Comparison of ENCODE assay signal across 8 cellular contexts in genomic region chr17:63550816-63551639, GRCh38. TPM values are rescaled to one million over a fixed set of nuclear protein-coding genes. Genes with fewer than 3 reads are reported as not detected.
DNase-seq lines count a peak whose midpoint lies in the region; ATAC-seq, FAIRE-seq and TF ChIP-seq lines count a peak whose summit lies in the region.

No MANE protein-coding gene starts in this region.

- H3K4me3 ChIP-seq in PC-9, result peak overlapping the region; percentile 75
- peak overlapping the region; percentile 53 for H3K4me3 ChIP-seq in bronchial epithelial cell (ENCODE audit: low read depth, low read length)

- peaks cover 64% of the 10 kb centered on the region for H3K79me2 ChIP-seq in PC-9 (ENCODE audit: low read depth)

- H3K36me3 ChIP-seq in PC-9 (ENCODE audit: low read depth) (peaks cover 9% of the 10 kb centered on the region; the same call in 1 of the 2 replicates), bronchial epithelial cell (ENCODE audit: control insufficient read depth, insufficient read depth, low read length) (peaks cover 1% of the 10 kb centered on the region)

- peak overlapping the region; percentile 93 for H3K27ac Mint-ChIP-seq in T-helper 2 cell treated with Interferon-gamma antibody and Interleukin-4, amounts not matched to agents 5 μg/mL and 100 μg/mL, for 36 hours
- peak overlapping the region; percentile 98 to 99 for H3K27ac Mint-ChIP-seq in stimulated activated naive CD8-positive, alpha-beta T cell treated with anti-CD3 and anti-CD28 coated beads, Interleukin-15, amount 100 ng/mL, for 72 hours

- peaks cover 40% of the 10 kb centered on the region for H3K4me1 Mint-ChIP-seq in T-helper 2 cell treated with Interferon-gamma antibody and Interleukin-4, amounts not matched to agents 5 μg/mL and 100 μg/mL, for 36 hours (ENCODE audit: low read depth)
- peaks cover 44% of the 10 kb centered on the region for H3K4me1 Mint-ChIP-seq in stimulated activated naive CD8-positive, alpha-beta T cell treated with anti-CD3 and anti-CD28 coated beads, Interleukin-15, amount 100 ng/mL, for 72 hours

- peak overlapping the region; percentile 94 for H3K4me3 Mint-ChIP-seq in T-helper 2 cell treated with Interferon-gamma antibody and Interleukin-4, amounts not matched to agents 5 μg/mL and 100 μg/mL, for 36 hours
- peak overlapping the region; percentile 97 to 98 for H3K4me3 Mint-ChIP-seq in stimulated activated naive CD8-positive, alpha-beta T cell treated with anti-CD3 and anti-CD28 coated beads, Interleukin-15, amount 100 ng/mL, for 72 hours

- H3K9me3 Mint-ChIP-seq in T-helper 2 cell treated with Interferon-gamma antibody and Interleukin-4, amounts not matched to agents 5 μg/mL and 100 μg/mL, for 36 hours, result no peaks in the 10 kb centered on the region
- no peaks in the 10 kb centered on the region for H3K9me3 Mint-ChIP-seq in stimulated activated naive CD8-positive, alpha-beta T cell treated with anti-CD3 and anti-CD28 coated beads, Interleukin-15, amount 100 ng/mL, for 72 hours

- H3K4me2 ChIP-seq in PC-9, result peak overlapping the region; percentile 92

- TF ChIP-seq CTCF in PC-9 (conservative IDR thresholded peaks at IDR 0.05) (no peak), bronchial epithelial cell (IDR thresholded peaks at IDR 0.05; ENCODE audit: insufficient read depth, low read length, severe bottlenecking) (no peak)

- BruUV-seq in PC-9 (replicated peaks; lab: Mats Ljungman, UMichigan), result TSS peak; percentile 62

- H2AFZ ChIP-seq in PC-9, result peak overlapping the region; percentile 89

- CTCF ChIA-PET in PC-9 (lab: Charles Lee), result interaction anchor here (0.6 kb wide), 1 partner anchor 42 kb away, joined by 3 read pairs; no protein-coding TSS in a partner anchor

- H3F3A ChIP-seq in PC-9 (ENCODE audit: insufficient read depth, low read depth), result no peaks in the 10 kb centered on the region; the same call in 1 of the 2 replicates

- peaks cover 47% of the 10 kb centered on the region for H4K20me1 ChIP-seq in PC-9 (ENCODE audit: insufficient read depth)

- no peaks in the 10 kb centered on the region for H3K27me3 Mint-ChIP-seq in T-helper 2 cell treated with Interferon-gamma antibody and Interleukin-4, amounts not matched to agents 5 μg/mL and 100 μg/mL, for 36 hours (ENCODE audit: low read depth)
- H3K27me3 Mint-ChIP-seq in stimulated activated naive CD8-positive, alpha-beta T cell treated with anti-CD3 and anti-CD28 coated beads, Interleukin-15, amount 100 ng/mL, for 72 hours, result no peaks in the 10 kb centered on the region

- H3K4me1 ChIP-seq in PC-9 (replicated peaks; ENCODE audit: insufficient read depth), result peaks cover 22% of the 10 kb centered on the region

- peak; percentile 10 for DNase-seq in T-helper 2 cell treated with Interferon-gamma antibody and Interleukin-4, amounts not matched to agents 5 μg/mL and 100 μg/mL, for 36 hours (ENCODE audit: low spot score)
- DNase-seq in T-helper 2 cell (no peak), PC-9 (no peak), bronchial epithelial cell (ENCODE audit: low read depth) (peak; percentile 23), left colon (peak in 1 of 2 donors; percentile 18)
- no peak for DNase-seq in stimulated activated naive CD8-positive, alpha-beta T cell treated with anti-CD3 and anti-CD28 coated beads, Interleukin-15, amount 100 ng/mL, for 72 hours

- peak overlapping the region; percentile 62 for H3K27ac ChIP-seq in PC-9

- peaks cover 32% of the 10 kb centered on the region for H3K36me3 Mint-ChIP-seq in T-helper 2 cell treated with Interferon-gamma antibody and Interleukin-4, amounts not matched to agents 5 μg/mL and 100 μg/mL, for 36 hours (ENCODE audit: low read depth)

- H3K9me3 ChIP-seq in PC-9 (ENCODE audit: insufficient read depth, low read depth), result no peaks in the 10 kb centered on the region

- ATAC-seq in HG03159 (IDR thresholded peaks at IDR 0.05; ENCODE audit: unreplicated experiment) (peak; percentile 0), left colon (peak; percentile 25), GM21447 (IDR thresholded peaks at IDR 0.05; ENCODE audit: unreplicated experiment) (no peak)
- peak; percentile 0 for ATAC-seq in stimulated activated naive CD8-positive, alpha-beta T cell treated with anti-CD3 and anti-CD28 coated beads, Interleukin-15, amount 100 ng/mL, for 72 hours

- H3K9me2 ChIP-seq in PC-9 (ENCODE audit: insufficient read depth), result no peaks in the 10 kb centered on the region

- POLR2A ChIA-PET in PC-9 (lab: Charles Lee; ENCODE audit: unreplicated experiment), result interaction anchor here (0.6 to 0.7 kb wide), 5 partner anchors 8 to 287 kb away, joined by 3 to 10 read pairs (median 5); no protein-coding TSS in a partner anchor

- no peaks in the 10 kb centered on the region for H3K27me3 ChIP-seq in PC-9 (ENCODE audit: insufficient read depth, low read depth)
- no peaks in the 10 kb centered on the region for H3K27me3 ChIP-seq in bronchial epithelial cell (ENCODE audit: control insufficient read depth, insufficient read depth, low read length)

- intact Hi-C loops in PC-9 (cut with micrococcal nuclease; ENCODE audit: unreplicated experiment), result loop anchor here (5.0 kb wide), 1 partner anchor 104 kb away; the partner anchor contains the start of gene CYB561
- intact Hi-C loops in left colon (cut with DNase I, micrococcal nuclease), result loop anchor here in 1 of 2 donors (5.0 kb wide), 1 partner anchor 74 kb away; the partner anchor contains the start of gene ACE

- no peak for FAIRE-seq in bronchial epithelial cell (lab: Jason Lieb, UNC)

RNA-seq across cellular contexts. Expression of gene DCAF7, which starts 0.8 kb away (rescaled TPM):
- total RNA-seq in PC-9 (2021) (62.2 and 78.9 TPM in 2 replicates), bronchial epithelial cell (9.5 and 10.6 TPM in 2 replicates), left colon (10 to 100 TPM; 74.0 to 91.2 TPM)

RNA-seq across cellular contexts. Expression of gene KCNH6, which starts 27.9 kb away (rescaled TPM):
- total RNA-seq in PC-9 (2021), result not detected in 2 replicates
- total RNA-seq in bronchial epithelial cell, result not detected in 2 replicates
- 1 to 10 TPM in 1 of 2 donors, under 1 TPM in 1; 0.58 to 1.1 TPM for total RNA-seq in left colon

RNA-seq across cellular contexts. Expression of gene TACO1, which starts 49.7 kb away (rescaled TPM):
- 25.0 and 27.1 TPM in 2 replicates for total RNA-seq in PC-9 (2021)
- 11.5 and 11.6 TPM in 2 replicates for total RNA-seq in bronchial epithelial cell
- total RNA-seq in left colon, result 10 to 100 TPM; 36.0 to 39.6 TPM

Comparison
In these comparisons a context has a peak if more than half of its experiments do, and no peak if none do; other contexts are left out.
1. DNase-seq: peak in T-helper 2 cell treated with Interferon-gamma antibody and Interleukin-4, amounts not matched to agents 5 μg/mL and 100 μg/mL, for 36 hours (single experiment) and bronchial epithelial cell (single experiment); none in T-helper 2 cell (0 of 5), PC-9 (0 of 2) and stimulated activated naive CD8-positive, alpha-beta T cell treated with anti-CD3 and anti-CD28 coated beads, Interleukin-15, amount 100 ng/mL, for 72 hours (0 of 2).